In genomic region chr11:559712-560304, GRCh38 we compare ENCODE assay signal across 9 cellular contexts. TPM values are rescaled to one million over a fixed set of nuclear protein-coding genes. Genes with fewer than 3 reads are reported as not detected.
DNase-seq lines count a peak whose midpoint lies in the region; ATAC-seq, FAIRE-seq and TF ChIP-seq lines count a peak whose summit lies in the region.
"Had no signal": no experiment of that assay in that cellular context is flagged by ENCODE, and none has a peak within 500 bp of the region (broad histone marks: within the 10 kb centered on the region; RNA-seq: fewer than 3 reads in every experiment).

No MANE protein-coding gene starts in this region.

- peak overlapping the region; percentile 81 to 96 for H3K9ac ChIP-seq in K562 (ENCODE audit: insufficient read depth in 1 of 2, low read depth in 2 of 2, low read length in 2 of 2)

- in situ Hi-C loops in K562 (cut with MboI), result no loop called here

- TF ChIP-seq POLR2A in K562 (conservative IDR thresholded peaks at IDR 0.05), result no peak

- CTCF ChIA-PET in K562 (lab: Yijun Ruan, JAX; ENCODE audit: low intra/inter-chr PET ratio), result no interaction called here

- 77 to 84% methylated on average over 18 of the region's 18 CpGs for WGBS in heart right ventricle, 2 donors
- 25% methylated on average over 18 of the region's 18 CpGs for WGBS in K562 (ENCODE audit: insufficient coverage, low coverage, missing lambda C conversion rate)
- WGBS in mesodermal cell (ENCODE audit: insufficient coverage in 2 of 2), 2 experiments, result 72 to 73% methylated on average over 17 of the region's 18 CpGs

- H3K4me3 ChIP-seq in heart right ventricle, result peak overlapping the region in 9 of 10 donors; percentile 65 to 90 (median 74)
- peak overlapping the region; percentile 95 for H3K4me3 ChIP-seq in K562
- H3K4me3 ChIP-seq in mesodermal cell (ENCODE audit: extremely low read depth, insufficient read depth, low read length, poor library complexity, severe bottlenecking), result peak overlapping the region; percentile 63

- H3K4me2 ChIP-seq in K562 (ENCODE audit: insufficient read depth, low read length), result peak overlapping the region; percentile 88

- FAIRE-seq in K562 (lab: Jason Lieb, UNC), result peak; percentile 90
- FAIRE-seq: G401.6 had no signal

- H3K36me3 ChIP-seq in heart right ventricle, result peaks cover 0 to 8% (median 0%) of the 10 kb centered on the region in 9 donors
- H3K36me3 ChIP-seq in K562 (ENCODE audit: control insufficient read depth, insufficient read depth, low read length), result peaks cover 23% of the 10 kb centered on the region; the same call in 1 of the 3 replicates
- no peaks in the 10 kb centered on the region for H3K36me3 ChIP-seq in mesodermal cell (ENCODE audit: control insufficient read depth, insufficient read depth, low read length)

- POLR2A ChIA-PET in K562 (lab: Yijun Ruan, JAX), result interaction anchor here (0.5 to 1.3 kb wide), 9 partner anchors 9 to 313 kb away, joined by 3 to 5 read pairs (median 3); no protein-coding TSS in a partner anchor

- H3K9me3 ChIP-seq in heart right ventricle (no peaks in the 10 kb centered on the region), K562 (replicated peaks; ENCODE audit: control insufficient read depth, insufficient read depth, low read depth, low read length) (no peaks in the 10 kb centered on the region), mesodermal cell (ENCODE audit: control insufficient read depth, low read length) (no peaks in the 10 kb centered on the region)

- H3K27ac ChIP-seq in heart right ventricle, result peak overlapping the region in 3 of 10 donors; percentile 56 to 85 (median 63)
- H3K27ac ChIP-seq in K562 (ENCODE audit: extremely low read depth, low read depth, low read length), result peak overlapping the region; percentile 89
- H3K27ac ChIP-seq in mesodermal cell (ENCODE audit: low read depth, low read length, severe bottlenecking), result no peak overlapping the region

- H2AFZ ChIP-seq in K562 (ENCODE audit: low read depth, low read length), result peak overlapping the region; percentile 84; the same call in 1 of the 2 replicates

- no peak for DNase-seq in heart right ventricle
- no peak for DNase-seq in cardiac septum (ENCODE audit: low spot score)
- peak in 3 of 4 experiments; percentile 37 to 75 (median 48) for DNase-seq in K562 (ENCODE audit: extremely low read depth in 1 of 4, low spot score in 3 of 4)
- peak; percentile 58 for DNase-seq in ureter (ENCODE audit: low spot score)
- no peak for DNase-seq in NCI-H2171 treated with DMSO at 0.1 percent for 48 hours (lab: John Stamatoyannopoulos, UW)
- no peak for DNase-seq in HUDEP-2 (lab: John Stamatoyannopoulos, UW; ENCODE audit: unreplicated experiment in 76 of 76)
- no peak for DNase-seq in NCI-H524 (lab: John Stamatoyannopoulos, UW)

- H3K79me2 ChIP-seq in K562 (ENCODE audit: control insufficient read depth, insufficient read depth, low read length), result peaks cover 24% of the 10 kb centered on the region

- TF ChIP-seq CTCF in heart right ventricle (IDR thresholded peaks at IDR 0.05), result no peak
- no peak for TF ChIP-seq CTCF in K562 (IDR thresholded peaks at IDR 0.05 in 2 of 3, conservative IDR thresholded peaks at IDR 0.05 in 1 of 3; ENCODE audit: insufficient read depth in 2 of 3, low read depth in 1 of 3, low read length in 3 of 3)

- 0 out of 2 replicates have a peak, but pooled peaks cover 5% of the 10 kb centered on the region for H4K20me1 ChIP-seq in K562 (replicated peaks; ENCODE audit: control insufficient read depth, insufficient read depth, low read length)

- TF ChIP-seq EP300 in K562 (IDR thresholded peaks at IDR 0.05; ENCODE audit: low read length), result no peak

- TF ChIP-seq RAD21 in K562 (CRISPR knock-in tag; conservative IDR thresholded peaks at IDR 0.05 in 1 of 2, IDR thresholded peaks at IDR 0.05 in 1 of 2), result no peak

- ATAC-seq in heart right ventricle (peak in 1 of 8 donors; percentile 25), K562 (peak; percentile 38)

- H3K27me3 ChIP-seq in heart right ventricle, result peaks cover 15 to 52% (median 44%) of the 10 kb centered on the region in 7 donors
- no peaks in the 10 kb centered on the region for H3K27me3 ChIP-seq in K562 (ENCODE audit: control insufficient read depth in 2 of 2, insufficient read depth in 2 of 2, low read length in 2 of 2)

- intact Hi-C loops in heart right ventricle (cut with DNase I), result loop anchor here in 5 of 10 donors (5.0 kb wide), 2 partner anchors 162 to 167 kb away; no protein-coding TSS in a partner anchor
- intact Hi-C loops in cardiac septum (cut with DNase I), result no loop called here
- intact Hi-C loops in K562 (cut with micrococcal nuclease), result loop anchor here (10.0 kb wide), 3 partner anchors 55 to 235 kb away; partner anchors contain the start of genes CEND1, DEAF1, IRF7 and SLC25A22

- peaks cover 2% of the 10 kb centered on the region for H3K9me1 ChIP-seq in K562 (ENCODE audit: control insufficient read depth, insufficient read depth, low read length)

- BruUV-seq in K562 (replicated peaks; lab: Mats Ljungman, UMichigan), result no TSS peak

- H3K4me1 ChIP-seq in heart right ventricle (peaks cover 9 to 31% (median 25%) of the 10 kb centered on the region in 9 donors), K562 (replicated peaks in 1 of 2; ENCODE audit: control insufficient read depth in 2 of 2, insufficient read depth in 2 of 2, low read length in 2 of 2) (peaks cover 19 to 91% of the 10 kb centered on the region in 2 experiments), mesodermal cell (ENCODE audit: control insufficient read depth, insufficient read depth, low read length, poor library complexity, severe bottlenecking) (no peaks in the 10 kb centered on the region)

RNA-seq across cellular contexts. Expression of gene LMNTD2, which starts 0.7 kb away (rescaled TPM):
- total RNA-seq in heart right ventricle, result under 1 TPM in 8 of 10 donors, not detected in 2; 0.30 to 0.72 (median 0.45) TPM
- polyA plus RNA-seq in heart right ventricle, result 1 to 10 TPM in 1 of 2 donors, under 1 TPM in 1; 0.41 to 1.4 TPM
- 0.40 TPM for total RNA-seq in cardiac septum
- 3.8 and 17.0 TPM in 2 replicates for total RNA-seq in K562 (2011; cell fraction: chromatin; rRNA removed; ENCODE audit: low replicate concordance)
- total RNA-seq in K562 (2011; cell fraction: nucleolus; rRNA removed), result 10.9 and 14.7 TPM in 2 replicates
- total RNA-seq in K562 (2011; cell fraction: nucleoplasm; rRNA removed), result 6.7 and 8.2 TPM in 2 replicates
- total RNA-seq in K562 (2014; rRNA removed), result 2.0 and 2.9 TPM in 2 replicates
- total RNA-seq in K562 (2014; rRNA removed; fragmentation: Illumina TruSeq; extraction: Trizol), result 0.19 TPM in 1 of 2 replicates, not detected in the other
- 0.98 and 1.1 TPM in 2 replicates for total RNA-seq in K562 (2015; rRNA removed; fragmentation: Illumina TruSeq; extraction: Trizol)
- 3.5 and 3.9 TPM in 2 replicates for total RNA-seq in K562 (2021)
- polyA plus RNA-seq in K562 (2011; rRNA removed), result 1.1 and 2.8 TPM in 2 replicates
- 1.3 and 3.2 TPM in 2 replicates for polyA plus RNA-seq in K562 (2011; cell fraction: cytosol; rRNA removed)
- 28.7 and 36.1 TPM in 2 replicates for polyA plus RNA-seq in K562 (2011; cell fraction: nucleus; rRNA removed)
- polyA plus RNA-seq in K562 (2012), result 3.2 and 9.3 TPM in 2 replicates
- polyA plus RNA-seq in K562 (2014; fragmentation: Illumina TruSeq; extraction: Trizol), result 0.48 and 0.98 TPM in 2 replicates
- polyA plus RNA-seq in K562 (2014; fragmentation: Nextera tagmentation; extraction: Ambion mirVana), result not detected
- polyA plus RNA-seq in K562 (2014; rRNA removed), result 1.8 and 4.2 TPM in 2 replicates
- polyA minus RNA-seq in K562 (2011; rRNA and poly(A)+ RNA removed), result 0.14 and 0.30 TPM in 2 replicates
- 1.2 and 1.4 TPM in 2 replicates for polyA minus RNA-seq in K562 (2011; cell fraction: cytosol; rRNA and poly(A)+ RNA removed)
- polyA minus RNA-seq in K562 (2011; cell fraction: nucleus; rRNA and poly(A)+ RNA removed), result 4.0 and 6.1 TPM in 2 replicates
- 1.3 TPM for polyA plus RNA-seq in mesodermal cell (2013, experiment 1 of 2)
- 1.3 TPM for polyA plus RNA-seq in mesodermal cell (2013, experiment 2 of 2)
- total RNA-seq in ureter, result 8.8 TPM

RNA-seq across cellular contexts. Expression of gene RASSF7, which starts 1.0 kb away (rescaled TPM):
- total RNA-seq in heart right ventricle (1 to 10 TPM in 9 of 10 donors, under 1 TPM in 1; 0.96 to 4.0 (median 2.1) TPM), cardiac septum (2.6 TPM), K562 (2014; rRNA removed) (45.2 and 50.3 TPM in 2 replicates), K562 (2014; rRNA removed; fragmentation: Illumina TruSeq; extraction: Trizol) (1.1 and 2.2 TPM in 2 replicates), K562 (2015; rRNA removed; fragmentation: Illumina TruSeq; extraction: Trizol) (16.2 and 18.6 TPM in 2 replicates), K562 (2021) (30.5 and 31.7 TPM in 2 replicates), ureter (54.9 TPM)
- polyA plus RNA-seq in heart right ventricle (10 to 100 TPM in 1 of 2 donors, 1 to 10 TPM in 1; 6.9 to 14.2 TPM), K562 (2011; rRNA removed) (19.8 and 30.3 TPM in 2 replicates), K562 (2014; fragmentation: Illumina TruSeq; extraction: Trizol) (3.0 and 17.0 TPM in 2 replicates), K562 (2014; fragmentation: Nextera tagmentation; extraction: Ambion mirVana) (under 1 TPM; 0.41 to 0.92 TPM), K562 (2014; rRNA removed) (44.3 and 52.7 TPM in 2 replicates)
- 15.6 and 50.0 TPM in 2 replicates for total RNA-seq in K562 (2011; cell fraction: chromatin; rRNA removed; ENCODE audit: low replicate concordance)
- 73.5 and 76.5 TPM in 2 replicates for total RNA-seq in K562 (2011; cell fraction: nucleolus; rRNA removed)
- 28.3 and 32.9 TPM in 2 replicates for total RNA-seq in K562 (2011; cell fraction: nucleoplasm; rRNA removed)
- 43.4 and 94.2 TPM in 2 replicates for polyA plus RNA-seq in K562 (2011; cell fraction: cytosol; rRNA removed)
- polyA plus RNA-seq in K562 (2011; cell fraction: nucleus; rRNA removed), result 170 and 239 TPM in 2 replicates
- 27.7 and 32.0 TPM in 2 replicates for polyA plus RNA-seq in K562 (2012)
- polyA minus RNA-seq in K562 (2011; rRNA and poly(A)+ RNA removed), result 2.7 and 4.7 TPM in 2 replicates
- 10.8 and 13.3 TPM in 2 replicates for polyA minus RNA-seq in K562 (2011; cell fraction: cytosol; rRNA and poly(A)+ RNA removed)
- polyA minus RNA-seq in K562 (2011; cell fraction: nucleus; rRNA and poly(A)+ RNA removed), result 18.8 and 21.8 TPM in 2 replicates
- 5.1 TPM for polyA plus RNA-seq in mesodermal cell (2013, experiment 1 of 2)
- 3.9 TPM for polyA plus RNA-seq in mesodermal cell (2013, experiment 2 of 2)

RNA-seq across cellular contexts. Expression of gene PHRF1, which starts 16.5 kb away (rescaled TPM):
- total RNA-seq in heart right ventricle, result 10 to 100 TPM; 14.7 to 23.0 (median 18.5) TPM
- 10 to 100 TPM; 10.5 to 19.1 TPM for polyA plus RNA-seq in heart right ventricle
- total RNA-seq in cardiac septum, result 20.9 TPM
- 57.3 and 135 TPM in 2 replicates for total RNA-seq in K562 (2011; cell fraction: chromatin; rRNA removed; ENCODE audit: low replicate concordance)
- total RNA-seq in K562 (2011; cell fraction: nucleolus; rRNA removed), result 56.1 and 60.9 TPM in 2 replicates
- 48.9 and 51.5 TPM in 2 replicates for total RNA-seq in K562 (2011; cell fraction: nucleoplasm; rRNA removed)
- total RNA-seq in K562 (2014; rRNA removed), result 20.4 and 28.6 TPM in 2 replicates
- total RNA-seq in K562 (2014; rRNA removed; fragmentation: Illumina TruSeq; extraction: Trizol), result 4.2 and 4.9 TPM in 2 replicates
- 17.4 and 19.1 TPM in 2 replicates for total RNA-seq in K562 (2015; rRNA removed; fragmentation: Illumina TruSeq; extraction: Trizol)
- 34.5 and 37.2 TPM in 2 replicates for total RNA-seq in K562 (2021)
- polyA plus RNA-seq in K562 (2011; rRNA removed), result 7.5 and 10.5 TPM in 2 replicates
- 7.2 and 14.5 TPM in 2 replicates for polyA plus RNA-seq in K562 (2011; cell fraction: cytosol; rRNA removed)
- polyA plus RNA-seq in K562 (2011; cell fraction: nucleus; rRNA removed), result 27.6 and 43.0 TPM in 2 replicates
- polyA plus RNA-seq in K562 (2012), result 12.2 and 16.7 TPM in 2 replicates
- 7.7 and 14.5 TPM in 2 replicates for polyA plus RNA-seq in K562 (2014; fragmentation: Illumina TruSeq; extraction: Trizol)
- polyA plus RNA-seq in K562 (2014; fragmentation: Nextera tagmentation; extraction: Ambion mirVana), result under 1 TPM; 0.07 to 0.18 TPM
- 16.9 and 19.9 TPM in 2 replicates for polyA plus RNA-seq in K562 (2014; rRNA removed)
- 6.1 and 8.0 TPM in 2 replicates for polyA minus RNA-seq in K562 (2011; rRNA and poly(A)+ RNA removed)
- 13.6 and 23.3 TPM in 2 replicates for polyA minus RNA-seq in K562 (2011; cell fraction: cytosol; rRNA and poly(A)+ RNA removed)
- 15.5 and 20.1 TPM in 2 replicates for polyA minus RNA-seq in K562 (2011; cell fraction: nucleus; rRNA and poly(A)+ RNA removed)
- 22.1 TPM for polyA plus RNA-seq in mesodermal cell (2013, experiment 1 of 2)
- polyA plus RNA-seq in mesodermal cell (2013, experiment 2 of 2), result 18.6 TPM
- 43.6 TPM for total RNA-seq in ureter

RNA-seq across cellular contexts. Expression of gene LRRC56, which starts 22.5 kb away (rescaled TPM):
- total RNA-seq in heart right ventricle (under 1 TPM in 8 of 10 donors, not detected in 2; 0.13 to 0.49 (median 0.19) TPM), cardiac septum (0.38 TPM), K562 (2014; rRNA removed) (1.5 and 1.6 TPM in 2 replicates), K562 (2014; rRNA removed; fragmentation: Illumina TruSeq; extraction: Trizol) (0.13 and 0.22 TPM in 2 replicates), K562 (2015; rRNA removed; fragmentation: Illumina TruSeq; extraction: Trizol) (1.0 and 1.3 TPM in 2 replicates), K562 (2021) (3.4 and 4.5 TPM in 2 replicates), ureter (3.4 TPM)
- polyA plus RNA-seq in heart right ventricle (under 1 TPM; 0.26 to 0.37 TPM), K562 (2011; rRNA removed) (1.0 and 1.6 TPM in 2 replicates), K562 (2014; fragmentation: Illumina TruSeq; extraction: Trizol) (0.61 and 1.4 TPM in 2 replicates), K562 (2014; fragmentation: Nextera tagmentation; extraction: Ambion mirVana) (under 1 TPM in 1 of 2 experiments, not detected in 1; 0.03 TPM), K562 (2014; rRNA removed) (3.6 and 4.3 TPM in 2 replicates)
- total RNA-seq in K562 (2011; cell fraction: chromatin; rRNA removed; ENCODE audit: low replicate concordance), result 8.0 and 39.1 TPM in 2 replicates
- total RNA-seq in K562 (2011; cell fraction: nucleolus; rRNA removed), result 24.1 and 24.3 TPM in 2 replicates
- 9.9 and 12.5 TPM in 2 replicates for total RNA-seq in K562 (2011; cell fraction: nucleoplasm; rRNA removed)
- 0.84 and 3.6 TPM in 2 replicates for polyA plus RNA-seq in K562 (2011; cell fraction: cytosol; rRNA removed)
- 11.6 and 26.8 TPM in 2 replicates for polyA plus RNA-seq in K562 (2011; cell fraction: nucleus; rRNA removed)
- 3.3 and 10.8 TPM in 2 replicates for polyA plus RNA-seq in K562 (2012)
- polyA minus RNA-seq in K562 (2011; rRNA and poly(A)+ RNA removed), result 0.45 and 0.77 TPM in 2 replicates
- polyA minus RNA-seq in K562 (2011; cell fraction: cytosol; rRNA and poly(A)+ RNA removed), result 0.86 and 1.1 TPM in 2 replicates
- 3.6 and 4.6 TPM in 2 replicates for polyA minus RNA-seq in K562 (2011; cell fraction: nucleus; rRNA and poly(A)+ RNA removed)
- 0.77 TPM for polyA plus RNA-seq in mesodermal cell (2013, experiment 1 of 2)
- 0.66 TPM for polyA plus RNA-seq in mesodermal cell (2013, experiment 2 of 2)

RNA-seq across cellular contexts. Expression of gene HRAS, which starts 24.4 kb away (rescaled TPM):
- total RNA-seq in heart right ventricle (10 to 100 TPM; 44.7 to 61.1 (median 54.5) TPM), cardiac septum (75.9 TPM), K562 (2014; rRNA removed) (73.5 and 75.9 TPM in 2 replicates), K562 (2014; rRNA removed; fragmentation: Illumina TruSeq; extraction: Trizol) (11.3 and 16.8 TPM in 2 replicates), K562 (2015; rRNA removed; fragmentation: Illumina TruSeq; extraction: Trizol) (41.3 and 43.3 TPM in 2 replicates), K562 (2021) (64.9 and 68.5 TPM in 2 replicates), ureter (85.3 TPM)
- polyA plus RNA-seq in heart right ventricle (100 to 1,000 TPM; 107 to 132 TPM), K562 (2011; rRNA removed) (29.6 and 34.9 TPM in 2 replicates), K562 (2014; fragmentation: Illumina TruSeq; extraction: Trizol) (28.0 and 46.2 TPM in 2 replicates), K562 (2014; fragmentation: Nextera tagmentation; extraction: Ambion mirVana) (1 to 10 TPM; 2.8 to 5.8 TPM), K562 (2014; rRNA removed) (52.0 and 61.3 TPM in 2 replicates)
- total RNA-seq in K562 (2011; cell fraction: chromatin; rRNA removed; ENCODE audit: low replicate concordance), result 31.9 and 88.4 TPM in 2 replicates
- total RNA-seq in K562 (2011; cell fraction: nucleolus; rRNA removed), result 70.2 and 80.9 TPM in 2 replicates
- 37.3 and 47.9 TPM in 2 replicates for total RNA-seq in K562 (2011; cell fraction: nucleoplasm; rRNA removed)
- polyA plus RNA-seq in K562 (2011; cell fraction: cytosol; rRNA removed), result 39.3 and 69.6 TPM in 2 replicates
- polyA plus RNA-seq in K562 (2011; cell fraction: nucleus; rRNA removed), result 98.3 and 113 TPM in 2 replicates
- 47.4 and 91.9 TPM in 2 replicates for polyA plus RNA-seq in K562 (2012)
- polyA minus RNA-seq in K562 (2011; rRNA and poly(A)+ RNA removed), result 17.3 and 37.2 TPM in 2 replicates
- 18.2 and 20.6 TPM in 2 replicates for polyA minus RNA-seq in K562 (2011; cell fraction: cytosol; rRNA and poly(A)+ RNA removed)
- polyA minus RNA-seq in K562 (2011; cell fraction: nucleus; rRNA and poly(A)+ RNA removed), result 13.1 and 25.3 TPM in 2 replicates
- 44.8 TPM for polyA plus RNA-seq in mesodermal cell (2013, experiment 1 of 2)
- 42.3 TPM for polyA plus RNA-seq in mesodermal cell (2013, experiment 2 of 2)

Comparison
In these comparisons a context has a peak if more than half of its experiments do, and no peak if none do; other contexts are left out.
1. DNase-seq: peak in K562 (3 of 4) and ureter (single experiment); none in heart right ventricle (0 of 2), cardiac septum (single experiment), NCI-H2171 treated with DMSO at 0.1 percent for 48 hours (single experiment), HUDEP-2 (0 of 76) and NCI-H524 (0 of 2).
2. Peak in every context shown above with its lines, with median percentiles within 50 percentile points of each other: H3K4me3 ChIP-seq.